In the genomic region with DNA sequence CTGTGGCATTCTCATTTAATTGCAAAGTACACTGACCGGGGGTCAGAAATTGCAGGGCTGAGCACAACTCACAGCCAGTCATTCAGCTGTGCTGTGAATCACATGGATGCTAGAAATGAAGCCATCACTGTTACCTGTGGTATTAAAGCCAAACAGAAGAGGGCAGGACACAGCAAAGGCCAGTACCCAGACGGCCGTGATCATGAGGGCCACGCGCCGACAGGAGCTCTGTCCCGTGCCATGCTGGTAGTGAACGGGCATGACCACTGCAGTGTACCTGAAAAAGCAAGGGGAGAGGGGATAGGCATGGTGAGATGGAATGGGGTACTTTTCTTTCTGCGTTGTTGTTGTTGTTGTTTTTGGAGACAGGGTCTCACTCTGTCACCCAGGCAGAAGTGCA, we compare ENCODE assay signal across 19 cellular contexts. TPM values are rescaled to one million over a fixed set of nuclear protein-coding genes. Genes with fewer than 3 reads are reported as not detected.
DNase-seq lines count a peak whose midpoint lies in the region; ATAC-seq and TF ChIP-seq lines count a peak whose summit lies in the region.
"Had no signal": no experiment of that assay in that cellular context is flagged by ENCODE, and none has a peak within 500 bp of the region (broad histone marks: within the 10 kb centered on the region; RNA-seq: fewer than 3 reads in every experiment).

No MANE protein-coding gene starts in this region.

- peak; percentile 85 for ATAC-seq in WTC11
- ATAC-seq: Panc1 had no signal

- peak; percentile 18; the same call in 1 of the 2 replicates for TF ChIP-seq CTCF in LNCaP clone FGC (IDR thresholded peaks at IDR 0.05; ENCODE audit: control insufficient read depth, extremely low read depth, insufficient read depth)
- TF ChIP-seq CTCF in WTC11 (IDR thresholded peaks at IDR 0.05) = no peak
- no peak for TF ChIP-seq CTCF in chondrocyte (IDR thresholded peaks at IDR 0.05)

- H3K36me3 Mint-ChIP-seq in WTC11 (no peaks in the 10 kb centered on the region), chondrocyte (ENCODE audit: low read depth) (no peaks in the 10 kb centered on the region)
- H3K36me3 Mint-ChIP-seq in activated T-cell treated with anti-CD3 and anti-CD28 coated beads, Interleukin-2, amount 50 U/mL, for 24 hours (ENCODE audit: low read depth) = no peaks in the 10 kb centered on the region

- H3K27me3 Mint-ChIP-seq in WTC11 (ENCODE audit: low read depth) = peaks cover 3% of the 10 kb centered on the region; the same call in 1 of the 2 replicates
- H3K27me3 Mint-ChIP-seq in activated T-cell treated with anti-CD3 and anti-CD28 coated beads, Interleukin-2, amount 50 U/mL, for 24 hours = no peaks in the 10 kb centered on the region
- peaks cover 25% of the 10 kb centered on the region for H3K27me3 Mint-ChIP-seq in chondrocyte (ENCODE audit: low read depth)
- H3K27me3 Mint-ChIP-seq: B cell; CD4-positive, alpha-beta T cell had no signal

- DNase-seq in NCI-H146 (lab: John Stamatoyannopoulos, UW) = peak; percentile 6
- DNase-seq in NCI-H146 treated with DMSO at 0.1 percent for 48 hours (lab: John Stamatoyannopoulos, UW; ENCODE audit: unreplicated experiment) = no peak
- no peak for DNase-seq in LNCaP clone FGC (ENCODE audit: low read depth)
- DNase-seq in WTC11 (ENCODE audit: low spot score) = peak; percentile 21
- DNase-seq in iPS-NIHi7 (ENCODE audit: extremely low spot score) = peak; percentile 41
- no peak for DNase-seq in SKM-1 treated with dmso at 0.1 percent for 144 hours (lab: John Stamatoyannopoulos, UW; ENCODE audit: unreplicated experiment)
- DNase-seq in activated T-cell treated with anti-CD3 and anti-CD28 coated beads, Interleukin-2, amount 50 U/mL, for 24 hours = no peak
- DNase-seq in chondrocyte (ENCODE audit: low spot score) = no peak
- DNase-seq: 8988T; CD4-positive, alpha-beta T cell; GF-D8; KG1; NCI-H1417; NCI-H1930; NCI-H345; NCI-H524 treated with DMSO at 0.1 percent for 48 hours had no signal

- CTCF ChIA-PET in WTC11 (lab: Charles Lee) = interaction anchor here (0.6 to 1.5 kb wide), 8 partner anchors 8 to 353 kb away, joined by 3 to 6 read pairs (median 4); partner anchors contain the start of gene DRD3

- H3K4me3 Mint-ChIP-seq in WTC11 (no peak overlapping the region), chondrocyte (ENCODE audit: unreplicated experiment) (no peak overlapping the region)
- no peak overlapping the region for H3K4me3 Mint-ChIP-seq in activated T-cell treated with anti-CD3 and anti-CD28 coated beads, Interleukin-2, amount 50 U/mL, for 24 hours
- H3K4me3 Mint-ChIP-seq: B cell; CD4-positive, alpha-beta T cell had no signal

- H3K9me3 Mint-ChIP-seq in WTC11 (no peaks in the 10 kb centered on the region), chondrocyte (ENCODE audit: low read depth) (no peaks in the 10 kb centered on the region)
- H3K9me3 Mint-ChIP-seq in activated T-cell treated with anti-CD3 and anti-CD28 coated beads, Interleukin-2, amount 50 U/mL, for 24 hours = no peaks in the 10 kb centered on the region
- H3K9me3 Mint-ChIP-seq: CD4-positive, alpha-beta T cell had no signal

- H3K27ac Mint-ChIP-seq in WTC11 = no peak overlapping the region
- H3K27ac Mint-ChIP-seq in activated T-cell treated with anti-CD3 and anti-CD28 coated beads, Interleukin-2, amount 50 U/mL, for 24 hours = no peak overlapping the region
- no peak overlapping the region for H3K27ac Mint-ChIP-seq in chondrocyte (ENCODE audit: unreplicated experiment)
- H3K27ac Mint-ChIP-seq: B cell; CD4-positive, alpha-beta T cell had no signal

- H3K4me3 ChIP-seq in LNCaP clone FGC (ENCODE audit: low read depth, low read length) = no peak overlapping the region
- H3K4me3 ChIP-seq: SK-N-MC had no signal

- POLR2A ChIA-PET in WTC11 (lab: Charles Lee) = no interaction called here

- H3K4me1 Mint-ChIP-seq in WTC11 (peaks cover 27% of the 10 kb centered on the region), chondrocyte (ENCODE audit: low read depth) (peaks cover 16% of the 10 kb centered on the region)
- peaks cover 12% of the 10 kb centered on the region for H3K4me1 Mint-ChIP-seq in activated T-cell treated with anti-CD3 and anti-CD28 coated beads, Interleukin-2, amount 50 U/mL, for 24 hours (ENCODE audit: low read depth)

TF ChIP-seq in WTC11, 78 proteins besides CTCF, POLR2A, EP300 and RAD21:
- TF ChIP-seq ATF3 (CRISPR knock-in tag; conservative IDR thresholded peaks at IDR 0.05) = no peak
- TF ChIP-seq, protein P1, sequence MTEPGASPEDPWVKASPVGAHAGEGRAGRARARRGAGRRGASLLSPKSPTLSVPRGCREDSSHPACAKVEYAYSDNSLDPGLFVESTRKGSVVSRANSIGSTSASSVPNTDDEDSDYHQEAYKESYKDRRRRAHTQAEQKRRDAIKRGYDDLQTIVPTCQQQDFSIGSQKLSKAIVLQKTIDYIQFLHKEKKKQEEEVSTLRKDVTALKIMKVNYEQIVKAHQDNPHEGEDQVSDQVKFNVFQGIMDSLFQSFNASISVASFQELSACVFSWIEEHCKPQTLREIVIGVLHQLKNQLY (CRISPR knock-in tag; IDR thresholded peaks at IDR 0.05) = no peak
- TF ChIP-seq, protein P2, sequence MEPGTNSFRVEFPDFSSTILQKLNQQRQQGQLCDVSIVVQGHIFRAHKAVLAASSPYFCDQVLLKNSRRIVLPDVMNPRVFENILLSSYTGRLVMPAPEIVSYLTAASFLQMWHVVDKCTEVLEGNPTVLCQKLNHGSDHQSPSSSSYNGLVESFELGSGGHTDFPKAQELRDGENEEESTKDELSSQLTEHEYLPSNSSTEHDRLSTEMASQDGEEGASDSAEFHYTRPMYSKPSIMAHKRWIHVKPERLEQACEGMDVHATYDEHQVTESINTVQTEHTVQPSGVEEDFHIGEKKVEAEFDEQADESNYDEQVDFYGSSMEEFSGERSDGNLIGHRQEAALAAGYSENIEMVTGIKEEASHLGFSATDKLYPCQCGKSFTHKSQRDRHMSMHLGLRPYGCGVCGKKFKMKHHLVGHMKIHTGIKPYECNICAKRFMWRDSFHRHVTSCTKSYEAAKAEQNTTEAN (CRISPR knock-in tag; IDR thresholded peaks at IDR 0.05) = no peak
- TF ChIP-seq TP53 (CRISPR knock-in tag; IDR thresholded peaks at IDR 0.05) = no peak
- no peak for TF ChIP-seq CDX4 (CRISPR knock-in tag; IDR thresholded peaks at IDR 0.05; ENCODE audit: borderline replicate concordance)

RNA-seq across cellular contexts. Expression of gene DRD3, which starts 31.6 kb away (rescaled TPM):
- total RNA-seq in WTC11 (2021) = 0.11 to 0.27 TPM (median 0.17 TPM) in 3 replicates
- total RNA-seq in chondrocyte = not detected in 3 replicates
- total RNA-seq: B cell; CD4-positive, alpha-beta T cell had no signal

Comparison
In these comparisons a context has a peak if more than half of its experiments do, and no peak if none do; other contexts are left out.
1. DNase-seq: peak in NCI-H146 (single experiment), WTC11 (single experiment) and iPS-NIHi7 (single experiment); none in NCI-H146 treated with DMSO at 0.1 percent for 48 hours (single experiment), LNCaP clone FGC (single experiment), SKM-1 treated with dmso at 0.1 percent for 144 hours (single experiment), activated T-cell treated with anti-CD3 and anti-CD28 coated beads, Interleukin-2, amount 50 U/mL, for 24 hours (single experiment) and chondrocyte (single experiment).